Comparison of ENCODE assay signal across 1 cellular context in the genomic region with DNA sequence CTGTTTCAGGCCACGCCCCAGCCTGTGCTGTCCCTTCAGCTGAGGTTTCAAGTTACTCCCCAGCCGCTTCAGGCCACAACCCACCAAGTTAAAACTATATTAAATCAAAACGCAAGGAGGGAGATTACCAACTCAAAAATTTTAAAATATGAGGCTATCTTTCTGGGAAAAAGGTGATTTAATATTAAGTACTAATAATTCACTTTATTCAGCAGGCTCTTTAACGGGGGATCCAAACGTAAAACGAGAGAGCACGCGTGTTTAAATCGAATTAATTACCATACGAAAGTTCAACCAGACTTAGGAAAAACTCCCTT.
TF ChIP-seq lines count a peak whose summit lies in the region.

No MANE protein-coding gene starts in this region.

TF ChIP-seq in GM12878, 131 proteins besides CTCF, POLR2A, EP300 and RAD21 (continued from another document):
- TF ChIP-seq, protein P1, sequence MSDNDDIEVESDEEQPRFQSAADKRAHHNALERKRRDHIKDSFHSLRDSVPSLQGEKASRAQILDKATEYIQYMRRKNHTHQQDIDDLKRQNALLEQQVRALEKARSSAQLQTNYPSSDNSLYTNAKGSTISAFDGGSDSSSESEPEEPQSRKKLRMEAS (IDR thresholded peaks at IDR 0.05; ENCODE audit: low read depth, low read length), result no peak
- peak; percentile 39; the same call in 1 of the 2 replicates for TF ChIP-seq MTA2 (IDR thresholded peaks at IDR 0.05; ENCODE audit: low read depth)
- no peak for TF ChIP-seq RELA (IDR thresholded peaks at IDR 0.05; ENCODE audit: borderline replicate concordance, partially characterized antibody)
- TF ChIP-seq, protein P2, sequence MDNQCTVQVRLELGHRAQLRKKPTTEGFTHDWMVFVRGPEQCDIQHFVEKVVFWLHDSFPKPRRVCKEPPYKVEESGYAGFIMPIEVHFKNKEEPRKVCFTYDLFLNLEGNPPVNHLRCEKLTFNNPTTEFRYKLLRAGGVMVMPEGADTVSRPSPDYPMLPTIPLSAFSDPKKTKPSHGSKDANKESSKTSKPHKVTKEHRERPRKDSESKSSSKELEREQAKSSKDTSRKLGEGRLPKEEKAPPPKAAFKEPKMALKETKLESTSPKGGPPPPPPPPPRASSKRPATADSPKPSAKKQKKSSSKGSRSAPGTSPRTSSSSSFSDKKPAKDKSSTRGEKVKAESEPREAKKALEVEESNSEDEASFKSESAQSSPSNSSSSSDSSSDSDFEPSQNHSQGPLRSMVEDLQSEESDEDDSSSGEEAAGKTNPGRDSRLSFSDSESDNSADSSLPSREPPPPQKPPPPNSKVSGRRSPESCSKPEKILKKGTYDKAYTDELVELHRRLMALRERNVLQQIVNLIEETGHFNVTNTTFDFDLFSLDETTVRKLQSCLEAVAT (IDR thresholded peaks at IDR 0.05), result no peak
- TF ChIP-seq NBN (IDR thresholded peaks at IDR 0.05), result no peak
- TF ChIP-seq SPI1 (IDR thresholded peaks at IDR 0.05; ENCODE audit: borderline replicate concordance, insufficient read depth, low read depth, low read length), result no peak
- TF ChIP-seq, protein P3, sequence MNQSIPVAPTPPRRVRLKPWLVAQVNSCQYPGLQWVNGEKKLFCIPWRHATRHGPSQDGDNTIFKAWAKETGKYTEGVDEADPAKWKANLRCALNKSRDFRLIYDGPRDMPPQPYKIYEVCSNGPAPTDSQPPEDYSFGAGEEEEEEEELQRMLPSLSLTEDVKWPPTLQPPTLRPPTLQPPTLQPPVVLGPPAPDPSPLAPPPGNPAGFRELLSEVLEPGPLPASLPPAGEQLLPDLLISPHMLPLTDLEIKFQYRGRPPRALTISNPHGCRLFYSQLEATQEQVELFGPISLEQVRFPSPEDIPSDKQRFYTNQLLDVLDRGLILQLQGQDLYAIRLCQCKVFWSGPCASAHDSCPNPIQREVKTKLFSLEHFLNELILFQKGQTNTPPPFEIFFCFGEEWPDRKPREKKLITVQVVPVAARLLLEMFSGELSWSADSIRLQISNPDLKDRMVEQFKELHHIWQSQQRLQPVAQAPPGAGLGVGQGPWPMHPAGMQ (IDR thresholded peaks at IDR 0.05; ENCODE audit: borderline replicate concordance), result no peak
- TF ChIP-seq KDM1A (IDR thresholded peaks at IDR 0.05; ENCODE audit: borderline replicate concordance), result no peak
- TF ChIP-seq TCF12 (IDR thresholded peaks at IDR 0.05; ENCODE audit: low read depth, low read length), result 0 out of 2 replicates have a peak, but pooled peaks have one; percentile 46
- TF ChIP-seq, protein P4, sequence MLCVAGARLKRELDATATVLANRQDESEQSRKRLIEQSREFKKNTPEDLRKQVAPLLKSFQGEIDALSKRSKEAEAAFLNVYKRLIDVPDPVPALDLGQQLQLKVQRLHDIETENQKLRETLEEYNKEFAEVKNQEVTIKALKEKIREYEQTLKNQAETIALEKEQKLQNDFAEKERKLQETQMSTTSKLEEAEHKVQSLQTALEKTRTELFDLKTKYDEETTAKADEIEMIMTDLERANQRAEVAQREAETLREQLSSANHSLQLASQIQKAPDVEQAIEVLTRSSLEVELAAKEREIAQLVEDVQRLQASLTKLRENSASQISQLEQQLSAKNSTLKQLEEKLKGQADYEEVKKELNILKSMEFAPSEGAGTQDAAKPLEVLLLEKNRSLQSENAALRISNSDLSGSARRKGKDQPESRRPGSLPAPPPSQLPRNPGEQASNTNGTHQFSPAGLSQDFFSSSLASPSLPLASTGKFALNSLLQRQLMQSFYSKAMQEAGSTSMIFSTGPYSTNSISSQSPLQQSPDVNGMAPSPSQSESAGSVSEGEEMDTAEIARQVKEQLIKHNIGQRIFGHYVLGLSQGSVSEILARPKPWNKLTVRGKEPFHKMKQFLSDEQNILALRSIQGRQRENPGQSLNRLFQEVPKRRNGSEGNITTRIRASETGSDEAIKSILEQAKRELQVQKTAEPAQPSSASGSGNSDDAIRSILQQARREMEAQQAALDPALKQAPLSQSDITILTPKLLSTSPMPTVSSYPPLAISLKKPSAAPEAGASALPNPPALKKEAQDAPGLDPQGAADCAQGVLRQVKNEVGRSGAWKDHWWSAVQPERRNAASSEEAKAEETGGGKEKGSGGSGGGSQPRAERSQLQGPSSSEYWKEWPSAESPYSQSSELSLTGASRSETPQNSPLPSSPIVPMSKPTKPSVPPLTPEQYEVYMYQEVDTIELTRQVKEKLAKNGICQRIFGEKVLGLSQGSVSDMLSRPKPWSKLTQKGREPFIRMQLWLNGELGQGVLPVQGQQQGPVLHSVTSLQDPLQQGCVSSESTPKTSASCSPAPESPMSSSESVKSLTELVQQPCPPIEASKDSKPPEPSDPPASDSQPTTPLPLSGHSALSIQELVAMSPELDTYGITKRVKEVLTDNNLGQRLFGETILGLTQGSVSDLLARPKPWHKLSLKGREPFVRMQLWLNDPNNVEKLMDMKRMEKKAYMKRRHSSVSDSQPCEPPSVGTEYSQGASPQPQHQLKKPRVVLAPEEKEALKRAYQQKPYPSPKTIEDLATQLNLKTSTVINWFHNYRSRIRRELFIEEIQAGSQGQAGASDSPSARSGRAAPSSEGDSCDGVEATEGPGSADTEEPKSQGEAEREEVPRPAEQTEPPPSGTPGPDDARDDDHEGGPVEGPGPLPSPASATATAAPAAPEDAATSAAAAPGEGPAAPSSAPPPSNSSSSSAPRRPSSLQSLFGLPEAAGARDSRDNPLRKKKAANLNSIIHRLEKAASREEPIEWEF (IDR thresholded peaks at IDR 0.05; ENCODE audit: insufficient replicate concordance, low read depth, low read length), result no peak
- TF ChIP-seq RCOR1 (conservative IDR thresholded peaks at IDR 0.05; ENCODE audit: low read depth, low read length), result no peak
- no peak for TF ChIP-seq CHD2 (IDR thresholded peaks at IDR 0.05; ENCODE audit: borderline replicate concordance, low read depth, low read length)
- no peak for TF ChIP-seq TAF1 (IDR thresholded peaks at IDR 0.05; ENCODE audit: borderline replicate concordance, low read depth, low read length)
- no peak for TF ChIP-seq PML (IDR thresholded peaks at IDR 0.05; ENCODE audit: low read length)
- no peak for TF ChIP-seq JUND (IDR thresholded peaks at IDR 0.05; ENCODE audit: low read depth, low read length)
- TF ChIP-seq MXI1 (IDR thresholded peaks at IDR 0.05; ENCODE audit: low read depth, low read length), result 0 out of 2 replicates have a peak, but pooled peaks have one; percentile 16
- TF ChIP-seq CHD1 (IDR thresholded peaks at IDR 0.05; ENCODE audit: low read depth, low read length), result no peak
- 0 out of 4 replicates have a peak, but pooled peaks of 1 of the 2 experiments have one; percentile 33 for TF ChIP-seq IKZF2 (IDR thresholded peaks at IDR 0.05)
- TF ChIP-seq, protein P5, sequence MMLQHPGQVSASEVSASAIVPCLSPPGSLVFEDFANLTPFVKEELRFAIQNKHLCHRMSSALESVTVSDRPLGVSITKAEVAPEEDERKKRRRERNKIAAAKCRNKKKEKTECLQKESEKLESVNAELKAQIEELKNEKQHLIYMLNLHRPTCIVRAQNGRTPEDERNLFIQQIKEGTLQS (IDR thresholded peaks at IDR 0.05; ENCODE audit: borderline replicate concordance, extremely low read depth, low read depth, low read length), result no peak
